Comparison of ENCODE assay signal across 16 cellular contexts in genomic region chr20:17565164-17565845, GRCh38. TPM values are rescaled to one million over a fixed set of nuclear protein-coding genes. Genes with fewer than 3 reads are reported as not detected.
DNase-seq lines count a peak whose midpoint lies in the region; ATAC-seq and TF ChIP-seq lines count a peak whose summit lies in the region.
"Had no signal": no experiment of that assay in that cellular context is flagged by ENCODE, and none has a peak within 500 bp of the region (broad histone marks: within the 10 kb centered on the region; RNA-seq: fewer than 3 reads in every experiment).

No MANE protein-coding gene starts in this region.

- no peak overlapping the region for H3K4me3 Mint-ChIP-seq in stimulated activated effector memory CD8-positive, alpha-beta T cell treated with anti-CD3 and anti-CD28 coated beads, Interleukin-12 subunit alpha, Interleukin-12 subunit beta, amount 100 ng/mL, for 72 hours
- no peak overlapping the region for H3K4me3 Mint-ChIP-seq in T-helper 2 cell treated with Interferon-gamma antibody and Interleukin-4, amounts not matched to agents 5 μg/mL and 100 μg/mL, for 36 hours
- H3K4me3 Mint-ChIP-seq: activated naive CD4-positive, alpha-beta T cell treated with anti-CD3 and anti-CD28 coated beads for 36 hours had no signal

- H3K36me3 Mint-ChIP-seq in stimulated activated effector memory CD8-positive, alpha-beta T cell treated with anti-CD3 and anti-CD28 coated beads, Interleukin-12 subunit alpha, Interleukin-12 subunit beta, amount 100 ng/mL, for 72 hours, result no peaks in the 10 kb centered on the region
- H3K36me3 Mint-ChIP-seq in T-helper 2 cell treated with Interferon-gamma antibody and Interleukin-4, amounts not matched to agents 5 μg/mL and 100 μg/mL, for 36 hours (ENCODE audit: low read depth), result peaks cover 2% of the 10 kb centered on the region

- DNase-seq in GM23248, result peak; percentile 57
- peak in 1 of 2 donors; percentile 49 for DNase-seq in foreskin keratinocyte
- DNase-seq in stimulated activated effector memory CD8-positive, alpha-beta T cell treated with anti-CD3 and anti-CD28 coated beads, Interleukin-12 subunit alpha, Interleukin-12 subunit beta, amount 100 ng/mL, for 72 hours (ENCODE audit: low spot score in 2 of 2), result no peak
- DNase-seq in G401 (ENCODE audit: low spot score), result no peak
- DNase-seq in T-helper 2 cell treated with Interferon-gamma antibody and Interleukin-4, amounts not matched to agents 5 μg/mL and 100 μg/mL, for 36 hours (ENCODE audit: low spot score), result no peak
- DNase-seq in activated naive CD4-positive, alpha-beta T cell (lab: John Stamatoyannopoulos, UW), result no peak
- DNase-seq: activated CD4-positive, alpha-beta T cell treated with anti-CD3 and anti-CD28 coated beads for 1 hour; activated naive CD4-positive, alpha-beta T cell treated with anti-CD3 and anti-CD28 coated beads for 36 hours; DMS 273 treated with DMSO at 0.1 percent for 48 hours; glutamatergic neuron; islet precursor cell; NCI-H2029; stimulated activated CD4-positive, alpha-beta T cell treated with anti-CD3 and anti-CD28 coated beads, Interleukin-2, amount 100 ng/mL, for 48 hours had no signal

- ATAC-seq in SK-N-SH treated with all-trans-retinoic acid at 6 μM for 48 hours (peak; percentile 12), foreskin keratinocyte (no peak)
- ATAC-seq in stimulated activated effector memory CD8-positive, alpha-beta T cell treated with anti-CD3 and anti-CD28 coated beads, Interleukin-12 subunit alpha, Interleukin-12 subunit beta, amount 100 ng/mL, for 72 hours, result no peak

- WGBS in GM23248 (ENCODE audit: low coverage in 1 of 2, low lambda C conversion rate in 2 of 2, missing lambda C conversion rate in 2 of 2), 2 experiments, result 39 to 46% methylated on average over 3 to 4 of the region's 4 CpGs

- H2AFZ ChIP-seq in GM23248, result peak overlapping the region; percentile 31; the same call in 1 of the 2 replicates

- H3K79me2 ChIP-seq in GM23248 (ENCODE audit: insufficient read depth), result peaks cover 3% of the 10 kb centered on the region

- no peak overlapping the region for H3K4me3 ChIP-seq in GM23248
- H3K4me3 ChIP-seq in skeletal muscle satellite cell (ENCODE audit: low read length), result no peak overlapping the region

- H3F3A ChIP-seq in GM23248 (ENCODE audit: insufficient read depth), result peaks cover 18% of the 10 kb centered on the region

- H3K9ac ChIP-seq in GM23248, result no peak overlapping the region
- H3K9ac ChIP-seq in skeletal muscle satellite cell (ENCODE audit: low read depth, low read length), result peak overlapping the region; percentile 51

- H3K9me3 ChIP-seq in GM23248 (ENCODE audit: low read depth) (no peaks in the 10 kb centered on the region), skeletal muscle satellite cell (replicated peaks; ENCODE audit: low read length) (no peaks in the 10 kb centered on the region)

- in situ Hi-C loops in GM23248 (cut with MboI) (no loop called here), G401 (cut with HindIII; ENCODE audit: low sequenced_read_pairs) (no loop called here)

- H3K9me2 ChIP-seq in GM23248 (ENCODE audit: insufficient read depth), result no peaks in the 10 kb centered on the region

- H3K27me3 ChIP-seq in GM23248 (replicated peaks; ENCODE audit: insufficient read depth) (no peaks in the 10 kb centered on the region), foreskin keratinocyte (no peaks in the 10 kb centered on the region), skeletal muscle satellite cell (ENCODE audit: control insufficient read depth, insufficient read depth, low read length) (no peaks in the 10 kb centered on the region)

- H3K4me2 ChIP-seq in GM23248 (ENCODE audit: unreplicated experiment) (peak overlapping the region; percentile 45), skeletal muscle satellite cell (ENCODE audit: low read length) (peak overlapping the region; percentile 36)

- H3K4me1 Mint-ChIP-seq in stimulated activated effector memory CD8-positive, alpha-beta T cell treated with anti-CD3 and anti-CD28 coated beads, Interleukin-12 subunit alpha, Interleukin-12 subunit beta, amount 100 ng/mL, for 72 hours, result peaks cover 10% of the 10 kb centered on the region
- peaks cover 5% of the 10 kb centered on the region for H3K4me1 Mint-ChIP-seq in T-helper 2 cell treated with Interferon-gamma antibody and Interleukin-4, amounts not matched to agents 5 μg/mL and 100 μg/mL, for 36 hours (ENCODE audit: low read depth)

- H3K27ac ChIP-seq in GM23248 (no peak overlapping the region), foreskin keratinocyte (peak overlapping the region; percentile 42)

- H3K36me3 ChIP-seq in GM23248 (ENCODE audit: low read depth), result no peaks in the 10 kb centered on the region
- no peaks in the 10 kb centered on the region for H3K36me3 ChIP-seq in skeletal muscle satellite cell (ENCODE audit: insufficient read depth, low read length)

- peaks cover 15% of the 10 kb centered on the region for H3K27me3 Mint-ChIP-seq in T-helper 2 cell treated with Interferon-gamma antibody and Interleukin-4, amounts not matched to agents 5 μg/mL and 100 μg/mL, for 36 hours (ENCODE audit: low read depth)
- H3K27me3 Mint-ChIP-seq: progenitor cell of endocrine pancreas had no signal

- H3K27ac Mint-ChIP-seq in stimulated activated effector memory CD8-positive, alpha-beta T cell treated with anti-CD3 and anti-CD28 coated beads, Interleukin-12 subunit alpha, Interleukin-12 subunit beta, amount 100 ng/mL, for 72 hours, result no peak overlapping the region
- H3K27ac Mint-ChIP-seq in T-helper 2 cell treated with Interferon-gamma antibody and Interleukin-4, amounts not matched to agents 5 μg/mL and 100 μg/mL, for 36 hours, result no peak overlapping the region
- H3K27ac Mint-ChIP-seq: activated naive CD4-positive, alpha-beta T cell treated with anti-CD3 and anti-CD28 coated beads for 36 hours; progenitor cell of endocrine pancreas had no signal

- H4K20me1 ChIP-seq in GM23248 (ENCODE audit: insufficient read depth), result no peaks in the 10 kb centered on the region

- no peaks in the 10 kb centered on the region for H3K9me3 Mint-ChIP-seq in stimulated activated effector memory CD8-positive, alpha-beta T cell treated with anti-CD3 and anti-CD28 coated beads, Interleukin-12 subunit alpha, Interleukin-12 subunit beta, amount 100 ng/mL, for 72 hours
- no peaks in the 10 kb centered on the region for H3K9me3 Mint-ChIP-seq in T-helper 2 cell treated with Interferon-gamma antibody and Interleukin-4, amounts not matched to agents 5 μg/mL and 100 μg/mL, for 36 hours
- H3K9me3 Mint-ChIP-seq: activated naive CD4-positive, alpha-beta T cell treated with anti-CD3 and anti-CD28 coated beads for 36 hours had no signal

- H3K4me1 ChIP-seq in GM23248 (ENCODE audit: insufficient read depth) (peaks cover 15% of the 10 kb centered on the region), foreskin keratinocyte (peaks cover 24% of the 10 kb centered on the region), skeletal muscle satellite cell (ENCODE audit: control insufficient read depth, insufficient read depth, low read length) (peaks cover 34% of the 10 kb centered on the region)

- TF ChIP-seq CTCF in foreskin keratinocyte (conservative IDR thresholded peaks at IDR 0.05), result no peak

TF ChIP-seq in SK-N-SH treated with all-trans-retinoic acid at 6 μM for 48 hours, 23 proteins besides CTCF, POLR2A, EP300 and RAD21:
- peak; percentile 82 for TF ChIP-seq ISL1 (CRISPR knock-in tag; IDR thresholded peaks at IDR 0.05)
- TF ChIP-seq ZNF565 (CRISPR knock-in tag; conservative IDR thresholded peaks at IDR 0.05; ENCODE audit: low read depth), result no peak

RNA-seq across cellular contexts. Expression of gene DSTN, which starts 4.6 kb away (rescaled TPM):
- 338 and 360 TPM in 2 replicates for total RNA-seq in GM23248 (2014; rRNA removed; shearing (Covaris generic))
- polyA plus RNA-seq in GM23248 (2016; fragmentation: Nextera tagmentation; extraction: Ambion mirVana) (610 and 613 TPM in 2 replicates), foreskin keratinocyte (428 and 454 TPM in 2 replicates)
- total RNA-seq in foreskin keratinocyte, result 398 and 412 TPM in 2 replicates
- 190 and 208 TPM in 2 replicates for total RNA-seq in skeletal muscle satellite cell (2012; rRNA removed)
- 305 and 378 TPM in 2 replicates for total RNA-seq in G401 (2014; rRNA removed; shearing (Covaris generic))

RNA-seq across cellular contexts. Expression of gene BFSP1, which starts 34.1 kb away (rescaled TPM):
- total RNA-seq in GM23248 (2014; rRNA removed; shearing (Covaris generic)), result 0.25 and 0.32 TPM in 2 replicates
- polyA plus RNA-seq in GM23248 (2016; fragmentation: Nextera tagmentation; extraction: Ambion mirVana), result 0.25 and 0.28 TPM in 2 replicates
- 1.4 and 1.8 TPM in 2 replicates for total RNA-seq in foreskin keratinocyte
- polyA plus RNA-seq in foreskin keratinocyte, result 1.3 and 1.5 TPM in 2 replicates
- 0.44 and 0.76 TPM in 2 replicates for total RNA-seq in skeletal muscle satellite cell (2012; rRNA removed)
- 0.98 and 2.3 TPM in 2 replicates for total RNA-seq in G401 (2014; rRNA removed; shearing (Covaris generic))
